ENCODE assay signal across 17 cellular contexts in genomic region chr2:160963957-160964356, GRCh38.
DNase-seq lines count a peak whose midpoint lies in the region; ATAC-seq, FAIRE-seq and TF ChIP-seq lines count a peak whose summit lies in the region.
"Had no signal": no experiment of that assay in that cellular context is flagged by ENCODE, and none has a peak within 500 bp of the region (broad histone marks: within the 10 kb centered on the region; RNA-seq: fewer than 3 reads in every experiment).

No MANE protein-coding gene starts in this region.

- H3K9me2 ChIP-seq in GM23248 (ENCODE audit: insufficient read depth), result no peaks in the 10 kb centered on the region

- H2AFZ ChIP-seq in GM23248, result no peak overlapping the region
- H2AFZ ChIP-seq in parathyroid adenoma, result peak overlapping the region; percentile 58

- no peak overlapping the region for H3K27ac ChIP-seq in GM23248
- no peak overlapping the region for H3K27ac ChIP-seq in parathyroid adenoma

- peak overlapping the region; percentile 18 for H3K4me2 ChIP-seq in GM23248 (ENCODE audit: unreplicated experiment)
- no peak overlapping the region for H3K4me2 ChIP-seq in parathyroid adenoma (ENCODE audit: low read length)

- DNase-seq in GM23248 (peak; percentile 39), cardiac fibroblast (ENCODE audit: low read depth in 2 of 2) (peak; percentile 29 to 34), fibroblast of peridontal ligament (ENCODE audit: extremely low read depth) (peak; percentile 43), urothelium cell line (ENCODE audit: low spot score) (no peak), NCI-H748 (lab: John Stamatoyannopoulos, UW; ENCODE audit: unreplicated experiment) (no peak)
- DNase-seq in stimulated activated naive CD8-positive, alpha-beta T cell treated with anti-CD3 and anti-CD28 coated beads, Interleukin-15, Interleukin-2, amounts not matched to agents 100 U/mL and 50 U/mL, for 24 hours, result no peak
- DNase-seq: ACHN; C1 segment of cervical spinal cord; CD4-positive, alpha-beta T cell; DMS153; DMS79 treated with DMSO at 0.1 percent for 48 hours; EL; GDM1 had no signal

- H3K4me1 ChIP-seq in GM23248 (ENCODE audit: insufficient read depth), result peaks cover 19% of the 10 kb centered on the region
- H3K4me1 ChIP-seq in parathyroid adenoma, result peaks cover 20% of the 10 kb centered on the region

- ATAC-seq in stimulated activated naive CD8-positive, alpha-beta T cell treated with anti-CD3 and anti-CD28 coated beads, Interleukin-15, Interleukin-2, amounts not matched to agents 100 U/mL and 50 U/mL, for 24 hours, result no peak
- ATAC-seq: HCT116 had no signal

- no peak for FAIRE-seq in urothelium cell line (lab: Jason Lieb, UNC)
- FAIRE-seq: GM12892, H54 had no signal

- no peak overlapping the region for H3K4me3 ChIP-seq in GM23248
- H3K4me3 ChIP-seq in cardiac fibroblast (replicated peaks in 1 of 2; ENCODE audit: low read depth in 2 of 2, low read length in 2 of 2), result no peak overlapping the region
- no peak overlapping the region for H3K4me3 ChIP-seq in parathyroid adenoma (ENCODE audit: low read depth, low read length)

- H3K9me3 ChIP-seq in GM23248 (ENCODE audit: low read depth) (no peaks in the 10 kb centered on the region), parathyroid adenoma (ENCODE audit: control insufficient read depth, low read length) (no peaks in the 10 kb centered on the region)

- in situ Hi-C loops in GM23248 (cut with MboI), result no loop called here

- H3K36me3 ChIP-seq in GM23248 (ENCODE audit: low read depth) (no peaks in the 10 kb centered on the region), parathyroid adenoma (ENCODE audit: control insufficient read depth, insufficient read depth, low read length) (no peaks in the 10 kb centered on the region)

- no peak overlapping the region for H3K9ac ChIP-seq in GM23248
- no peak overlapping the region for H3K9ac ChIP-seq in parathyroid adenoma

- WGBS in GM23248 (ENCODE audit: low coverage in 1 of 2, low lambda C conversion rate in 2 of 2, missing lambda C conversion rate in 2 of 2), 2 experiments, result 38 to 42% methylated on average over 3 of the region's 3 CpGs

- H3K79me2 ChIP-seq in GM23248 (ENCODE audit: insufficient read depth) (no peaks in the 10 kb centered on the region), parathyroid adenoma (no peaks in the 10 kb centered on the region)

- TF ChIP-seq CTCF in cardiac fibroblast (IDR thresholded peaks at IDR 0.05; ENCODE audit: low read depth, low read length), result no peak
- no peak for TF ChIP-seq CTCF in parathyroid adenoma (IDR thresholded peaks at IDR 0.05)

- 0 out of 2 replicates have a peak, but pooled peaks cover 6% of the 10 kb centered on the region for H3F3A ChIP-seq in GM23248 (ENCODE audit: insufficient read depth)

- no peaks in the 10 kb centered on the region for H4K20me1 ChIP-seq in GM23248 (ENCODE audit: insufficient read depth)

- no peaks in the 10 kb centered on the region for H3K27me3 ChIP-seq in GM23248 (replicated peaks; ENCODE audit: insufficient read depth)
- H3K27me3 ChIP-seq in parathyroid adenoma (ENCODE audit: control insufficient read depth, insufficient read depth, low read length), result no peaks in the 10 kb centered on the region

Comparison
In these comparisons a context has a peak if more than half of its experiments do, and no peak if none do; other contexts are left out.
1. DNase-seq: peak in GM23248 (single experiment), cardiac fibroblast (2 of 2) and fibroblast of peridontal ligament (single experiment); none in stimulated activated naive CD8-positive, alpha-beta T cell treated with anti-CD3 and anti-CD28 coated beads, Interleukin-15, Interleukin-2, amounts not matched to agents 100 U/mL and 50 U/mL, for 24 hours (single experiment), urothelium cell line (single experiment) and NCI-H748 (single experiment).